7 cellular contexts compared by ENCODE assay signal in the genomic region with DNA sequence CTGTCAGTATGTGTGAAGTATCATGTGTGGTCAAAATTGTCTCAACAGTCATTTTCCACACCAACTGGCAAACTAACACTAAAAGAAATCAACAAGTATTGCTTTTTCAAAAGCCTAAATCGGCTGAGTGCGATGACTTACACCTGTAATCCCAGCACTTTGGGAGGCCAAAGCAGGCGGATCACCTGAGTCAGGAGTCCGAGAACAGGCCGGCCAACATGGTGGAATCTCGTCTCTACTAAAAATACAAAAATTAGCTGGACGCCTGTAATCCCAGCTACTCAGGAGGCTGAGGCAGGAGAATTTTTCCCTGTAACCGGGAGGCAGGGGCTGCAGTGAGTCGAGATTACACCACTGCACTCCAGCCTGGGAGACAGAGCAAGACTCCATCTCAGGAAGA.
DNase-seq lines count a peak whose midpoint lies in the region; ATAC-seq, FAIRE-seq and TF ChIP-seq lines count a peak whose summit lies in the region.
"Not testable (repeated sequence)": the region's sequence is repeated elsewhere in the genome, so short reads cannot be mapped to it uniquely, and the experiment has no call there.

No MANE protein-coding gene starts in this region.

- CTCF ChIA-PET in OCI-LY7 (lab: Charles Lee; ENCODE audit: unreplicated experiment); activated CD8-positive, alpha-beta T cell treated with anti-CD3 and anti-CD28 coated beads, Interleukin-2, amount 10 ng/mL, durations not matched to agents 7 days and 5 days (lab: Charles Lee): not testable (repeated sequence)

- TF ChIP-seq EP300 in stomach (IDR thresholded peaks at IDR 0.05): not testable (repeated sequence)

- H3K4me2 ChIP-seq in DOHH2 (ENCODE audit: low read length) (peak overlapping the region; percentile 48; the same call in 1 of the 2 replicates), OCI-LY7 (ENCODE audit: low read length) (peak overlapping the region; percentile 48; the same call in 1 of the 2 replicates)

- H3F3A ChIP-seq in DOHH2 (ENCODE audit: control insufficient read depth, insufficient read depth): not testable (repeated sequence)

- not testable (repeated sequence) for H3K9me3 Mint-ChIP-seq in activated CD8-positive, alpha-beta T cell treated with anti-CD3 and anti-CD28 coated beads, Interleukin-2, amount 10 ng/mL, durations not matched to agents 7 days and 5 days (ENCODE audit: insufficient read depth); activated T-helper 2 cell treated with anti-CD3 and anti-CD28 coated beads, Interferon-gamma antibody, Interleukin-2, Interleukin-4, amounts not matched to agents 10 μg/mL and 5 μg/mL and 100 μg/mL, durations not matched to agents 14 hours and 24 hours and 36 hours; progenitor cell of endocrine pancreas (ENCODE audit: low read depth)

- H4K20me1 ChIP-seq in DOHH2 (ENCODE audit: control insufficient read depth, insufficient read depth, low read depth, low read length); OCI-LY7 (ENCODE audit: insufficient read depth, low read length): not testable (repeated sequence)

- not testable (repeated sequence) for H3K9ac ChIP-seq in kidney (ENCODE audit: low read length in 2 of 2)

- not testable (repeated sequence) for H3K9me3 ChIP-seq in DOHH2 (ENCODE audit: control insufficient read depth, insufficient read depth, low read length); OCI-LY7 (ENCODE audit: low read length); kidney (ENCODE audit: control insufficient read depth in 1 of 2, low read length in 2 of 2); stomach

- intact Hi-C loops in OCI-LY7 (cut with micrococcal nuclease; ENCODE audit: unreplicated experiment); activated T-helper 2 cell treated with anti-CD3 and anti-CD28 coated beads, Interferon-gamma antibody, Interleukin-2, Interleukin-4, amounts not matched to agents 10 μg/mL and 5 μg/mL and 100 μg/mL, durations not matched to agents 14 hours and 24 hours and 36 hours (cut with micrococcal nuclease); kidney (cut with DNase I); stomach (cut with DNase I; ENCODE audit: low total_unique reads): not testable (repeated sequence)

- not testable (repeated sequence) for H3K9me2 ChIP-seq in DOHH2 (replicated peaks; ENCODE audit: control insufficient read depth, low read length); OCI-LY7 (ENCODE audit: insufficient read depth, low read length)

- TF ChIP-seq CTCF in DOHH2 (IDR thresholded peaks at IDR 0.05; ENCODE audit: low read depth, low read length, poor library complexity, severe bottlenecking); OCI-LY7 (conservative IDR thresholded peaks at IDR 0.05; ENCODE audit: low read length); kidney (IDR thresholded peaks at IDR 0.05; ENCODE audit: borderline replicate concordance, extremely low read depth, insufficient read depth); progenitor cell of endocrine pancreas (IDR thresholded peaks at IDR 0.05; ENCODE audit: unreplicated experiment); stomach (IDR thresholded peaks at IDR 0.05): not testable (repeated sequence)

- not testable (repeated sequence) for H2AFZ ChIP-seq in OCI-LY7 (ENCODE audit: low read length)

- H3K27me3 ChIP-seq in DOHH2 (ENCODE audit: control insufficient read depth, low read length); stomach: not testable (repeated sequence)

- POLR2A ChIA-PET in OCI-LY7 (lab: Charles Lee); activated CD8-positive, alpha-beta T cell treated with anti-CD3 and anti-CD28 coated beads, Interleukin-2, amount 10 ng/mL, durations not matched to agents 7 days and 5 days (lab: Charles Lee): not testable (repeated sequence)

- H3K27me3 Mint-ChIP-seq in activated CD8-positive, alpha-beta T cell treated with anti-CD3 and anti-CD28 coated beads, Interleukin-2, amount 10 ng/mL, durations not matched to agents 7 days and 5 days (ENCODE audit: low read depth); activated T-helper 2 cell treated with anti-CD3 and anti-CD28 coated beads, Interferon-gamma antibody, Interleukin-2, Interleukin-4, amounts not matched to agents 10 μg/mL and 5 μg/mL and 100 μg/mL, durations not matched to agents 14 hours and 24 hours and 36 hours (ENCODE audit: low read depth); progenitor cell of endocrine pancreas: not testable (repeated sequence)

- not testable (repeated sequence) for ATAC-seq in activated CD8-positive, alpha-beta T cell treated with anti-CD3 and anti-CD28 coated beads, Interleukin-2, amount 10 ng/mL, durations not matched to agents 7 days and 5 days

- FAIRE-seq in kidney (lab: Jason Lieb, UNC): not testable (repeated sequence)

- not testable (repeated sequence) for H3K4me3 Mint-ChIP-seq in activated CD8-positive, alpha-beta T cell treated with anti-CD3 and anti-CD28 coated beads, Interleukin-2, amount 10 ng/mL, durations not matched to agents 7 days and 5 days; activated T-helper 2 cell treated with anti-CD3 and anti-CD28 coated beads, Interferon-gamma antibody, Interleukin-2, Interleukin-4, amounts not matched to agents 10 μg/mL and 5 μg/mL and 100 μg/mL, durations not matched to agents 14 hours and 24 hours and 36 hours (ENCODE audit: low read depth); progenitor cell of endocrine pancreas (ENCODE audit: low read depth)

- H3K27ac Mint-ChIP-seq in activated CD8-positive, alpha-beta T cell treated with anti-CD3 and anti-CD28 coated beads, Interleukin-2, amount 10 ng/mL, durations not matched to agents 7 days and 5 days; activated T-helper 2 cell treated with anti-CD3 and anti-CD28 coated beads, Interferon-gamma antibody, Interleukin-2, Interleukin-4, amounts not matched to agents 10 μg/mL and 5 μg/mL and 100 μg/mL, durations not matched to agents 14 hours and 24 hours and 36 hours; progenitor cell of endocrine pancreas: not testable (repeated sequence)

- H3K4me3 ChIP-seq in DOHH2 (ENCODE audit: low read length): peak overlapping the region; percentile 47; the same call in 1 of the 2 replicates
- peak overlapping the region; percentile 46 for H3K4me3 ChIP-seq in OCI-LY7 (ENCODE audit: low read depth, low read length, poor library complexity, severe bottlenecking)
- H3K4me3 ChIP-seq in kidney (ENCODE audit: low read length in 2 of 2); stomach: not testable (repeated sequence)

- H3K79me2 ChIP-seq in DOHH2 (ENCODE audit: control insufficient read depth, low read length) (peaks cover 38% of the 10 kb centered on the region), OCI-LY7 (ENCODE audit: insufficient read depth, low read depth, low read length) (peaks cover 34% of the 10 kb centered on the region)

- not testable (repeated sequence) for H3K36me3 ChIP-seq in DOHH2 (ENCODE audit: control insufficient read depth, low read length); kidney (ENCODE audit: control insufficient read depth in 1 of 2, insufficient read depth in 2 of 2, low read length in 2 of 2); stomach
- H3K36me3 ChIP-seq in OCI-LY7 (ENCODE audit: insufficient read depth, low read length): peaks cover 20% of the 10 kb centered on the region

- BruUV-seq in OCI-LY7 (replicated peaks; lab: Mats Ljungman, UMichigan): not testable (repeated sequence)

- H3K27ac ChIP-seq in DOHH2 (ENCODE audit: low read depth, low read length): peak overlapping the region; percentile 57; the same call in 1 of the 2 replicates
- peak overlapping the region; percentile 73 for H3K27ac ChIP-seq in OCI-LY7 (ENCODE audit: low read depth, low read length, poor library complexity, severe bottlenecking)
- not testable (repeated sequence) for H3K27ac ChIP-seq in kidney (ENCODE audit: low read depth in 2 of 2, low read length in 2 of 2); stomach

- DNase-seq in OCI-LY7 (ENCODE audit: low spot score): not testable (repeated sequence)
- DNase-seq in activated CD8-positive, alpha-beta T cell treated with anti-CD3 and anti-CD28 coated beads, Interleukin-2, amount 10 ng/mL, durations not matched to agents 7 days and 5 days: peak; percentile 13
- DNase-seq in activated T-helper 2 cell treated with anti-CD3 and anti-CD28 coated beads, Interferon-gamma antibody, Interleukin-2, Interleukin-4, amounts not matched to agents 10 μg/mL and 5 μg/mL and 100 μg/mL, durations not matched to agents 14 hours and 24 hours and 36 hours (ENCODE audit: low spot score): peak; percentile 7
- peak; percentile 47 for DNase-seq in kidney
- DNase-seq in progenitor cell of endocrine pancreas (ENCODE audit: low spot score, unreplicated experiment): peak; percentile 6
- DNase-seq in stomach: peak; percentile 15

- peaks cover 16% of the 10 kb centered on the region for H3K4me1 Mint-ChIP-seq in activated CD8-positive, alpha-beta T cell treated with anti-CD3 and anti-CD28 coated beads, Interleukin-2, amount 10 ng/mL, durations not matched to agents 7 days and 5 days (ENCODE audit: low read depth)
- not testable (repeated sequence) for H3K4me1 Mint-ChIP-seq in activated T-helper 2 cell treated with anti-CD3 and anti-CD28 coated beads, Interferon-gamma antibody, Interleukin-2, Interleukin-4, amounts not matched to agents 10 μg/mL and 5 μg/mL and 100 μg/mL, durations not matched to agents 14 hours and 24 hours and 36 hours (ENCODE audit: low read depth); progenitor cell of endocrine pancreas (ENCODE audit: low read depth)

- 79 to 87% (median 82%) methylated on average over 3 to 7 of the region's 9 CpGs; no CpG with 5 or more reads in 1 of the 5 donors for WGBS in stomach, 5 donors

- not testable (repeated sequence) for TF ChIP-seq POLR2A in stomach (IDR thresholded peaks at IDR 0.05)

- H3K4me1 ChIP-seq in DOHH2 (ENCODE audit: control insufficient read depth, low read length) (peaks cover 16% of the 10 kb centered on the region), OCI-LY7 (ENCODE audit: insufficient read depth, low read length, poor library complexity, severe bottlenecking) (peaks cover 20% of the 10 kb centered on the region), stomach (peaks cover 0 to 17% (median 10%) of the 10 kb centered on the region in 4 donors)
- not testable (repeated sequence) for H3K4me1 ChIP-seq in kidney (ENCODE audit: control insufficient read depth in 1 of 2, insufficient read depth in 1 of 2, low read depth in 1 of 2, low read length in 2 of 2)

- peaks cover 13% of the 10 kb centered on the region for H3K36me3 Mint-ChIP-seq in activated CD8-positive, alpha-beta T cell treated with anti-CD3 and anti-CD28 coated beads, Interleukin-2, amount 10 ng/mL, durations not matched to agents 7 days and 5 days (ENCODE audit: low read depth)
- H3K36me3 Mint-ChIP-seq in activated T-helper 2 cell treated with anti-CD3 and anti-CD28 coated beads, Interferon-gamma antibody, Interleukin-2, Interleukin-4, amounts not matched to agents 10 μg/mL and 5 μg/mL and 100 μg/mL, durations not matched to agents 14 hours and 24 hours and 36 hours (ENCODE audit: low read depth): peaks cover 12% of the 10 kb centered on the region
- H3K36me3 Mint-ChIP-seq in progenitor cell of endocrine pancreas (ENCODE audit: insufficient read depth): not testable (repeated sequence)
